1 cellular context compared by ENCODE assay signal in genomic region chr16:4888428-4889135, GRCh38.
TF ChIP-seq lines count a peak whose summit lies in the region.

No MANE protein-coding gene starts in this region.

TF ChIP-seq in WTC11, 78 proteins besides CTCF, POLR2A, EP300 and RAD21:
- TF ChIP-seq CREB1 (CRISPR knock-in tag; IDR thresholded peaks at IDR 0.05): no peak
- TF ChIP-seq, protein P1, sequence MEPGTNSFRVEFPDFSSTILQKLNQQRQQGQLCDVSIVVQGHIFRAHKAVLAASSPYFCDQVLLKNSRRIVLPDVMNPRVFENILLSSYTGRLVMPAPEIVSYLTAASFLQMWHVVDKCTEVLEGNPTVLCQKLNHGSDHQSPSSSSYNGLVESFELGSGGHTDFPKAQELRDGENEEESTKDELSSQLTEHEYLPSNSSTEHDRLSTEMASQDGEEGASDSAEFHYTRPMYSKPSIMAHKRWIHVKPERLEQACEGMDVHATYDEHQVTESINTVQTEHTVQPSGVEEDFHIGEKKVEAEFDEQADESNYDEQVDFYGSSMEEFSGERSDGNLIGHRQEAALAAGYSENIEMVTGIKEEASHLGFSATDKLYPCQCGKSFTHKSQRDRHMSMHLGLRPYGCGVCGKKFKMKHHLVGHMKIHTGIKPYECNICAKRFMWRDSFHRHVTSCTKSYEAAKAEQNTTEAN (CRISPR knock-in tag; IDR thresholded peaks at IDR 0.05): no peak
- no peak for TF ChIP-seq HMGA2 (CRISPR knock-in tag; IDR thresholded peaks at IDR 0.05)
- TF ChIP-seq, protein P2, sequence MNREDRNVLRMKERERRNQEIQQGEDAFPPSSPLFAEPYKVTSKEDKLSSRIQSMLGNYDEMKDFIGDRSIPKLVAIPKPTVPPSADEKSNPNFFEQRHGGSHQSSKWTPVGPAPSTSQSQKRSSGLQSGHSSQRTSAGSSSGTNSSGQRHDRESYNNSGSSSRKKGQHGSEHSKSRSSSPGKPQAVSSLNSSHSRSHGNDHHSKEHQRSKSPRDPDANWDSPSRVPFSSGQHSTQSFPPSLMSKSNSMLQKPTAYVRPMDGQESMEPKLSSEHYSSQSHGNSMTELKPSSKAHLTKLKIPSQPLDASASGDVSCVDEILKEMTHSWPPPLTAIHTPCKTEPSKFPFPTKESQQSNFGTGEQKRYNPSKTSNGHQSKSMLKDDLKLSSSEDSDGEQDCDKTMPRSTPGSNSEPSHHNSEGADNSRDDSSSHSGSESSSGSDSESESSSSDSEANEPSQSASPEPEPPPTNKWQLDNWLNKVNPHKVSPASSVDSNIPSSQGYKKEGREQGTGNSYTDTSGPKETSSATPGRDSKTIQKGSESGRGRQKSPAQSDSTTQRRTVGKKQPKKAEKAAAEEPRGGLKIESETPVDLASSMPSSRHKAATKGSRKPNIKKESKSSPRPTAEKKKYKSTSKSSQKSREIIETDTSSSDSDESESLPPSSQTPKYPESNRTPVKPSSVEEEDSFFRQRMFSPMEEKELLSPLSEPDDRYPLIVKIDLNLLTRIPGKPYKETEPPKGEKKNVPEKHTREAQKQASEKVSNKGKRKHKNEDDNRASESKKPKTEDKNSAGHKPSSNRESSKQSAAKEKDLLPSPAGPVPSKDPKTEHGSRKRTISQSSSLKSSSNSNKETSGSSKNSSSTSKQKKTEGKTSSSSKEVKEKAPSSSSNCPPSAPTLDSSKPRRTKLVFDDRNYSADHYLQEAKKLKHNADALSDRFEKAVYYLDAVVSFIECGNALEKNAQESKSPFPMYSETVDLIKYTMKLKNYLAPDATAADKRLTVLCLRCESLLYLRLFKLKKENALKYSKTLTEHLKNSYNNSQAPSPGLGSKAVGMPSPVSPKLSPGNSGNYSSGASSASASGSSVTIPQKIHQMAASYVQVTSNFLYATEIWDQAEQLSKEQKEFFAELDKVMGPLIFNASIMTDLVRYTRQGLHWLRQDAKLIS (CRISPR knock-in tag; IDR thresholded peaks at IDR 0.05; ENCODE audit: borderline replicate concordance): no peak
- TF ChIP-seq SMAD3 (CRISPR knock-in tag; IDR thresholded peaks at IDR 0.05; ENCODE audit: borderline replicate concordance): no peak
- TF ChIP-seq, protein P3, sequence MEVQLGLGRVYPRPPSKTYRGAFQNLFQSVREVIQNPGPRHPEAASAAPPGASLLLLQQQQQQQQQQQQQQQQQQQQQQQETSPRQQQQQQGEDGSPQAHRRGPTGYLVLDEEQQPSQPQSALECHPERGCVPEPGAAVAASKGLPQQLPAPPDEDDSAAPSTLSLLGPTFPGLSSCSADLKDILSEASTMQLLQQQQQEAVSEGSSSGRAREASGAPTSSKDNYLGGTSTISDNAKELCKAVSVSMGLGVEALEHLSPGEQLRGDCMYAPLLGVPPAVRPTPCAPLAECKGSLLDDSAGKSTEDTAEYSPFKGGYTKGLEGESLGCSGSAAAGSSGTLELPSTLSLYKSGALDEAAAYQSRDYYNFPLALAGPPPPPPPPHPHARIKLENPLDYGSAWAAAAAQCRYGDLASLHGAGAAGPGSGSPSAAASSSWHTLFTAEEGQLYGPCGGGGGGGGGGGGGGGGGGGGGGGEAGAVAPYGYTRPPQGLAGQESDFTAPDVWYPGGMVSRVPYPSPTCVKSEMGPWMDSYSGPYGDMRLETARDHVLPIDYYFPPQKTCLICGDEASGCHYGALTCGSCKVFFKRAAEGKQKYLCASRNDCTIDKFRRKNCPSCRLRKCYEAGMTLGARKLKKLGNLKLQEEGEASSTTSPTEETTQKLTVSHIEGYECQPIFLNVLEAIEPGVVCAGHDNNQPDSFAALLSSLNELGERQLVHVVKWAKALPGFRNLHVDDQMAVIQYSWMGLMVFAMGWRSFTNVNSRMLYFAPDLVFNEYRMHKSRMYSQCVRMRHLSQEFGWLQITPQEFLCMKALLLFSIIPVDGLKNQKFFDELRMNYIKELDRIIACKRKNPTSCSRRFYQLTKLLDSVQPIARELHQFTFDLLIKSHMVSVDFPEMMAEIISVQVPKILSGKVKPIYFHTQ (CRISPR knock-in tag; IDR thresholded peaks at IDR 0.05): no peak
- no peak for TF ChIP-seq FOXP1 (CRISPR knock-in tag; IDR thresholded peaks at IDR 0.05; ENCODE audit: borderline replicate concordance)
- no peak for TF ChIP-seq RORB (CRISPR knock-in tag; IDR thresholded peaks at IDR 0.05)
- TF ChIP-seq NFE2L1 (CRISPR knock-in tag; IDR thresholded peaks at IDR 0.05): no peak
- TF ChIP-seq, protein P4, sequence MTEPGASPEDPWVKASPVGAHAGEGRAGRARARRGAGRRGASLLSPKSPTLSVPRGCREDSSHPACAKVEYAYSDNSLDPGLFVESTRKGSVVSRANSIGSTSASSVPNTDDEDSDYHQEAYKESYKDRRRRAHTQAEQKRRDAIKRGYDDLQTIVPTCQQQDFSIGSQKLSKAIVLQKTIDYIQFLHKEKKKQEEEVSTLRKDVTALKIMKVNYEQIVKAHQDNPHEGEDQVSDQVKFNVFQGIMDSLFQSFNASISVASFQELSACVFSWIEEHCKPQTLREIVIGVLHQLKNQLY (CRISPR knock-in tag; IDR thresholded peaks at IDR 0.05): no peak
- no peak for TF ChIP-seq SOX15 (CRISPR knock-in tag; IDR thresholded peaks at IDR 0.05)
- TF ChIP-seq EMX1 (CRISPR knock-in tag; IDR thresholded peaks at IDR 0.05): no peak
- TF ChIP-seq, protein P5, sequence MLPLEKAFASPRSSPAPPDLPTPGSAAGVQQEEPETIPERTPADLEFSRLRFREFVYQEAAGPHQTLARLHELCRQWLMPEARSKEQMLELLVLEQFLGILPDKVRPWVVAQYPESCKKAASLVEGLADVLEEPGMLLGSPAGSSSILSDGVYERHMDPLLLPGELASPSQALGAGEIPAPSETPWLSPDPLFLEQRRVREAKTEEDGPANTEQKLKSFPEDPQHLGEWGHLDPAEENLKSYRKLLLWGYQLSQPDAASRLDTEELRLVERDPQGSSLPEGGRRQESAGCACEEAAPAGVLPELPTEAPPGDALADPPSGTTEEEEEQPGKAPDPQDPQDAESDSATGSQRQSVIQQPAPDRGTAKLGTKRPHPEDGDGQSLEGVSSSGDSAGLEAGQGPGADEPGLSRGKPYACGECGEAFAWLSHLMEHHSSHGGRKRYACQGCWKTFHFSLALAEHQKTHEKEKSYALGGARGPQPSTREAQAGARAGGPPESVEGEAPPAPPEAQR (CRISPR knock-in tag; IDR thresholded peaks at IDR 0.05): no peak
- no peak for TF ChIP-seq ELF4 (CRISPR knock-in tag; IDR thresholded peaks at IDR 0.05; ENCODE audit: low read depth)
- TF ChIP-seq CDX4 (CRISPR knock-in tag; IDR thresholded peaks at IDR 0.05; ENCODE audit: borderline replicate concordance): no peak
- no peak for TF ChIP-seq ZNF396 (CRISPR knock-in tag; IDR thresholded peaks at IDR 0.05; ENCODE audit: borderline replicate concordance)
- TF ChIP-seq, protein P6, sequence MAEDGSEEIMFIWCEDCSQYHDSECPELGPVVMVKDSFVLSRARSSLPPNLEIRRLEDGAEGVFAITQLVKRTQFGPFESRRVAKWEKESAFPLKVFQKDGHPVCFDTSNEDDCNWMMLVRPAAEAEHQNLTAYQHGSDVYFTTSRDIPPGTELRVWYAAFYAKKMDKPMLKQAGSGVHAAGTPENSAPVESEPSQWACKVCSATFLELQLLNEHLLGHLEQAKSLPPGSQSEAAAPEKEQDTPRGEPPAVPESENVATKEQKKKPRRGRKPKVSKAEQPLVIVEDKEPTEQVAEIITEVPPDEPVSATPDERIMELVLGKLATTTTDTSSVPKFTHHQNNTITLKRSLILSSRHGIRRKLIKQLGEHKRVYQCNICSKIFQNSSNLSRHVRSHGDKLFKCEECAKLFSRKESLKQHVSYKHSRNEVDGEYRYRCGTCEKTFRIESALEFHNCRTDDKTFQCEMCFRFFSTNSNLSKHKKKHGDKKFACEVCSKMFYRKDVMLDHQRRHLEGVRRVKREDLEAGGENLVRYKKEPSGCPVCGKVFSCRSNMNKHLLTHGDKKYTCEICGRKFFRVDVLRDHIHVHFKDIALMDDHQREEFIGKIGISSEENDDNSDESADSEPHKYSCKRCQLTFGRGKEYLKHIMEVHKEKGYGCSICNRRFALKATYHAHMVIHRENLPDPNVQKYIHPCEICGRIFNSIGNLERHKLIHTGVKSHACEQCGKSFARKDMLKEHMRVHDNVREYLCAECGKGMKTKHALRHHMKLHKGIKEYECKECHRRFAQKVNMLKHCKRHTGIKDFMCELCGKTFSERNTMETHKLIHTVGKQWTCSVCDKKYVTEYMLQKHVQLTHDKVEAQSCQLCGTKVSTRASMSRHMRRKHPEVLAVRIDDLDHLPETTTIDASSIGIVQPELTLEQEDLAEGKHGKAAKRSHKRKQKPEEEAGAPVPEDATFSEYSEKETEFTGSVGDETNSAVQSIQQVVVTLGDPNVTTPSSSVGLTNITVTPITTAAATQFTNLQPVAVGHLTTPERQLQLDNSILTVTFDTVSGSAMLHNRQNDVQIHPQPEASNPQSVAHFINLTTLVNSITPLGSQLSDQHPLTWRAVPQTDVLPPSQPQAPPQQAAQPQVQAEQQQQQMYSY (CRISPR knock-in tag; IDR thresholded peaks at IDR 0.05): no peak
- no peak for TF ChIP-seq ZNF219 (CRISPR knock-in tag; IDR thresholded peaks at IDR 0.05; ENCODE audit: borderline replicate concordance)
